Comparison of ENCODE assay signal across 18 cellular contexts in the genomic region with DNA sequence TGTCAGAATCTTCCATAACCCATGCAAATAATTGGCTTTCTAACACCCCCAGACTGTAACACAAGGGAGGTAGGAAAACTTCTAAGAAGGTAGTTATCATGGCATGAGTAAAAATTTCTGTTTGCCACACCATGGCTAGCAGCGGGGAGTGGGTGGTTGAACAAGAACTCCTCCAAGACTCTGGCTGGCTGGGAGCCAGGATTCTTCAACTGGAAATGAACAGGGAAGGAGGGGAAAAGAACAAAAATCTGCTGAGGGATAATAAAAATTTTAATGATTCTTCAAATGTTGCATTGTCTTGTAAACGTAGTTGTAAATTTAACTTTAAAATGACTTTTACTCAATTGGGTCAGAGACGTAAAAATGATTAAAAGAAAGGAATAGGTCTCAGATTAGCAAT.
DNase-seq lines count a peak whose midpoint lies in the region; ATAC-seq lines count a peak whose summit lies in the region.
"Had no signal": no experiment of that assay in that cellular context is flagged by ENCODE, and none has a peak within 500 bp of the region (broad histone marks: within the 10 kb centered on the region; RNA-seq: fewer than 3 reads in every experiment).

No MANE protein-coding gene starts in this region.

- no peaks in the 10 kb centered on the region for H3K9me2 ChIP-seq in GM23248 (ENCODE audit: insufficient read depth)

- no peaks in the 10 kb centered on the region for H4K20me1 ChIP-seq in GM23248 (ENCODE audit: insufficient read depth)

- no peak overlapping the region for H3K4me2 ChIP-seq in GM23248 (ENCODE audit: unreplicated experiment)

- DNase-seq in GM23248 (peak; percentile 43), NCI-H69 (lab: John Stamatoyannopoulos, UW) (peak; percentile 54), iPS-NIHi11 (ENCODE audit: low spot score) (peak; percentile 18), posterior cingulate gyrus (peak; percentile 38 to 89 (median 64)), NCI-H774 (lab: John Stamatoyannopoulos, UW) (no peak), activated gamma-delta T cell treated with Interleukin-2 at 50 U/mL for 16 hours (no peak)
- DNase-seq: activated naive CD4-positive, alpha-beta T cell; Caco-2; effector memory CD8-positive, alpha-beta T cell; GF-D8; mesendoderm; NCI-H2107; stimulated activated CD4-positive, alpha-beta T cell treated with anti-CD3 and anti-CD28 coated beads, Interleukin-12 subunit alpha, Interleukin-12 subunit beta, amount 100 ng/mL, for 4 hours; stimulated activated naive CD8-positive, alpha-beta T cell treated with anti-CD3 and anti-CD28 coated beads, Interleukin-15, amount 100 ng/mL, for 72 hours; T-helper 2 cell had no signal

- ATAC-seq in GM19324 (IDR thresholded peaks at IDR 0.05; ENCODE audit: low FRiP score, unreplicated experiment) (no peak), GM21737 (IDR thresholded peaks at IDR 0.05; ENCODE audit: unreplicated experiment) (no peak)
- ATAC-seq: effector memory CD8-positive, alpha-beta T cell; HCT116; stimulated activated naive CD8-positive, alpha-beta T cell treated with anti-CD3 and anti-CD28 coated beads, Interleukin-15, amount 100 ng/mL, for 72 hours had no signal

- no peaks in the 10 kb centered on the region for H3K27me3 ChIP-seq in GM23248 (replicated peaks; ENCODE audit: insufficient read depth)

- H3K27ac ChIP-seq in GM23248 = no peak overlapping the region

- H3K9me3 ChIP-seq in GM23248 (ENCODE audit: low read depth) = no peaks in the 10 kb centered on the region
- H3K9me3 ChIP-seq: Caco-2 had no signal

- no peaks in the 10 kb centered on the region for H3F3A ChIP-seq in GM23248 (ENCODE audit: insufficient read depth)

- peaks cover 18% of the 10 kb centered on the region for H3K4me1 ChIP-seq in GM23248 (ENCODE audit: insufficient read depth)
- H3K4me1 ChIP-seq: Caco-2 had no signal

- no peak overlapping the region for H3K4me3 ChIP-seq in GM23248

- no peaks in the 10 kb centered on the region for H3K79me2 ChIP-seq in GM23248 (ENCODE audit: insufficient read depth)

- H2AFZ ChIP-seq in GM23248 = no peak overlapping the region

- H3K36me3 ChIP-seq in GM23248 (ENCODE audit: low read depth) = no peaks in the 10 kb centered on the region

- intact Hi-C loops in posterior cingulate gyrus (cut with DNase I) = no loop called here

- H3K9ac ChIP-seq in GM23248 = no peak overlapping the region

- WGBS in GM23248 (ENCODE audit: low coverage in 1 of 2, low lambda C conversion rate in 2 of 2, missing lambda C conversion rate in 2 of 2), 2 experiments = 47 to 51% methylated on average over 3 of the region's 3 CpGs

- in situ Hi-C loops in GM23248 (cut with MboI) = no loop called here

Comparison
In these comparisons a context has a peak if more than half of its experiments do, and no peak if none do; other contexts are left out.
1. DNase-seq: peak in GM23248 (single experiment), NCI-H69 (single experiment), iPS-NIHi11 (single experiment) and posterior cingulate gyrus (10 of 10); none in NCI-H774 (single experiment) and activated gamma-delta T cell treated with Interleukin-2 at 50 U/mL for 16 hours (single experiment).